Comparison of ENCODE assay signal across 14 cellular contexts in genomic region chr3:111238896-111239295, GRCh38.
DNase-seq lines count a peak whose midpoint lies in the region; ATAC-seq and TF ChIP-seq lines count a peak whose summit lies in the region.
"Had no signal": no experiment of that assay in that cellular context is flagged by ENCODE, and none has a peak within 500 bp of the region (broad histone marks: within the 10 kb centered on the region; RNA-seq: fewer than 3 reads in every experiment).

No MANE protein-coding gene starts in this region.

- peak overlapping the region in 2 of 3 donors; percentile 9 to 22 for H3K4me3 Mint-ChIP-seq in T-cell

- POLR2A ChIA-PET in T-cell (lab: Charles Lee) = no interaction called here

- ATAC-seq in GM19351 (IDR thresholded peaks at IDR 0.05; ENCODE audit: unreplicated experiment) (peak; percentile 94), HG02943 (IDR thresholded peaks at IDR 0.05; ENCODE audit: low read depth, unreplicated experiment) (peak; percentile 97), T-cell (replicated peaks in 1 of 4) (peak; percentile 85 to 97 (median 95))
- ATAC-seq: sciatic nerve had no signal

- peaks cover 3% of the 10 kb centered on the region for H3K36me3 Mint-ChIP-seq in T-cell

- peaks cover 7 to 11% (median 8%) of the 10 kb centered on the region in 3 donors for H3K9me3 Mint-ChIP-seq in T-cell

- H3K4me1 Mint-ChIP-seq in T-cell = peaks cover 34 to 36% (median 35%) of the 10 kb centered on the region in 3 donors

- H3K27ac Mint-ChIP-seq in T-cell = peak overlapping the region; percentile 64 to 86

- TF ChIP-seq CTCF in GM12864 (IDR thresholded peaks at IDR 0.05; ENCODE audit: low read depth, low read length, missing control alignments) = no peak

- H3K4me3 ChIP-seq in GM12864 (ENCODE audit: low read depth, low read length) = no peak overlapping the region
- H3K4me3 ChIP-seq: HAP-1, lower lobe of right lung had no signal

- DNase-seq in GM12864 (ENCODE audit: low read depth) (peak; percentile 10), T-cell (peak in 2 of 34 experiments; percentile 6), amniotic stem cell (lab: John Stamatoyannopoulos, UW) (no peak), NCI-H510A treated with DMSO at 0.1 percent for 48 hours (lab: John Stamatoyannopoulos, UW) (no peak), HuH-7.5 (ENCODE audit: low spot score) (no peak), NCI-H146 treated with DMSO at 0.1 percent for 48 hours (lab: John Stamatoyannopoulos, UW; ENCODE audit: unreplicated experiment) (no peak)
- DNase-seq: activated naive CD4-positive, alpha-beta T cell treated with anti-CD3 and anti-CD28 coated beads, Interleukin-2, amount 50 U/mL, for 16 hours; Calu3; lower lobe of right lung; NCI-H1930 had no signal

- CTCF ChIA-PET in T-cell (lab: Charles Lee) = no interaction called here

- H3K27me3 Mint-ChIP-seq in T-cell = no peaks in the 10 kb centered on the region
